ENCODE assay signal across 8 cellular contexts in the genomic region with DNA sequence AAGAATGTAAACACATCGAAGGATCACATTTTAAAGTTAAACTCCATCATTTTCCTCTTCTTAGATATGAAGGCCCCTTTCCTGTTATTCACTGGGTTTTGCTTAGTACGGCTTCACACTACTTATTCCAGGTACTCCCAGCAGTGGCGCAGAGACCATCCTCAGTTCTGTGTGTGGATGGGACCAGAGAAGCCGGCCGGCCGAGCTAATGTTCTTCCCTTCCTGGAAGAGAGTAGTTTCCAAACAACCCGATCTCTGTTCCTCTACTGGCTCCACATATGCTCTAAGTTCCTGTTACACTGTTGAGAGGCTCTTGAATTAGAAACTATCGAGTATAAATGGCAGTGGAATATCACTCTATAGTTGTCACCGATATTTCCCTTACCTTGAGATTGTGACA. TPM values are rescaled to one million over a fixed set of nuclear protein-coding genes. Genes with fewer than 3 reads are reported as not detected.
DNase-seq lines count a peak whose midpoint lies in the region; ATAC-seq and TF ChIP-seq lines count a peak whose summit lies in the region.

No MANE protein-coding gene starts in this region.

- H3K27me3 ChIP-seq in BJ (ENCODE audit: control insufficient read depth, insufficient read depth, low read length): no peaks in the 10 kb centered on the region
- H3K27me3 ChIP-seq in ascending aorta: no peaks in the 10 kb centered on the region
- no peaks in the 10 kb centered on the region for H3K27me3 ChIP-seq in thymus (ENCODE audit: control insufficient read depth, insufficient read depth)

- intact Hi-C loops in ascending aorta (cut with DNase I): loop anchor here (5.0 to 10.0 kb wide), 3 partner anchors 106 to 1019 kb away; a partner anchor contains a TSS

- peak overlapping the region; percentile 71 for H3K27ac ChIP-seq in KOPT-K1 (ENCODE audit: low read depth, low read length, poor library complexity, severe bottlenecking)
- peak overlapping the region; percentile 55 to 78 for H3K27ac ChIP-seq in ascending aorta
- H3K27ac ChIP-seq in thymus (ENCODE audit: low read depth): no peak overlapping the region

- H3K4me3 ChIP-seq in BJ (ENCODE audit: low read depth, low read length): peak overlapping the region; percentile 98
- H3K4me3 ChIP-seq in ascending aorta: peak overlapping the region; percentile 94 to 96
- peak overlapping the region; percentile 90 for H3K4me3 ChIP-seq in thymus (ENCODE audit: low read length)

- WGBS in thymus: 84% methylated on average over 9 of the region's 9 CpGs

- no peak for DNase-seq in BJ (ENCODE audit: low read depth)
- DNase-seq in ascending aorta (ENCODE audit: low spot score in 2 of 2): no peak
- DNase-seq in left kidney (ENCODE audit: low read depth, low spot score): peak; percentile 15
- no peak for DNase-seq in hippocampal formation (lab: John Stamatoyannopoulos, UW)

- peaks cover 2% of the 10 kb centered on the region; the same call in 1 of the 2 replicates for H3K36me3 ChIP-seq in BJ (ENCODE audit: control insufficient read depth, insufficient read depth, low read length)
- peaks cover 32% of the 10 kb centered on the region for H3K36me3 ChIP-seq in KOPT-K1 (ENCODE audit: insufficient read depth, low read length)
- peaks cover 0 to 22% of the 10 kb centered on the region in 2 donors for H3K36me3 ChIP-seq in ascending aorta
- H3K36me3 ChIP-seq in thymus (ENCODE audit: control insufficient read depth, insufficient read depth): no peaks in the 10 kb centered on the region

- H3K4me1 ChIP-seq in ascending aorta (peaks cover 0 to 9% of the 10 kb centered on the region in 2 donors), thymus (ENCODE audit: control insufficient read depth, insufficient read depth, low read length) (peaks cover 10% of the 10 kb centered on the region)

- ATAC-seq in HG02885 (IDR thresholded peaks at IDR 0.05; ENCODE audit: poor library complexity, unreplicated experiment) (no peak), GM19395 (IDR thresholded peaks at IDR 0.05; ENCODE audit: unreplicated experiment) (no peak)

- POLR2A ChIA-PET in BJ (lab: Charles Lee): no interaction called here

- TF ChIP-seq CTCF in BJ (IDR thresholded peaks at IDR 0.05; ENCODE audit: insufficient read depth, low read depth, low read length) (no peak), ascending aorta (IDR thresholded peaks at IDR 0.05) (no peak)

- CTCF ChIA-PET in BJ (lab: Yijun Ruan, JAX): interaction anchor here (1.7 kb wide), 1 partner anchor 14 kb away, joined by 5 read pairs; no protein-coding TSS in a partner anchor

- H3K9me3 ChIP-seq in KOPT-K1 (ENCODE audit: insufficient read depth, low read length, poor library complexity, severe bottlenecking): no peaks in the 10 kb centered on the region
- no peaks in the 10 kb centered on the region for H3K9me3 ChIP-seq in ascending aorta
- no peaks in the 10 kb centered on the region for H3K9me3 ChIP-seq in thymus (ENCODE audit: control insufficient read depth)

RNA-seq across cellular contexts. Expression of a gene that starts 0.7 kb away (rescaled TPM):
- 7.6 and 11.7 TPM in 2 replicates for polyA plus RNA-seq in BJ (2011; rRNA removed)
- 12.1 and 12.5 TPM in 2 replicates for polyA minus RNA-seq in BJ (2011; rRNA and poly(A)+ RNA removed)
- 6.9 TPM for total RNA-seq in ascending aorta
- polyA plus RNA-seq in thymus: 13.0 TPM
